In genomic region chr3:32835049-32835371, GRCh38 we compare ENCODE assay signal across 29 cellular contexts. TPM values are rescaled to one million over a fixed set of nuclear protein-coding genes. Genes with fewer than 3 reads are reported as not detected.
"Had no signal": no experiment of that assay in that cellular context is flagged by ENCODE, and none has a peak within 500 bp of the region (broad histone marks: within the 10 kb centered on the region; RNA-seq: fewer than 3 reads in every experiment).

No MANE protein-coding gene starts in this region.

- H3K27ac ChIP-seq: breast epithelium, esophagus muscularis mucosa, foreskin keratinocyte, left lung, lower lobe of right lung, ovary, prostate gland, sigmoid colon, thoracic aorta, uterus, VCaP had no signal

- H3K36me3 Mint-ChIP-seq: activated naive CD4-positive, alpha-beta T cell treated with anti-CD3 and anti-CD28 coated beads, Interleukin-2, amount 50 U/mL, for 72 hours; natural killer cell; stimulated activated effector memory CD8-positive, alpha-beta T cell treated with anti-CD3 and anti-CD28 coated beads, Interleukin-12 subunit alpha, Interleukin-12 subunit beta, amount 100 ng/mL, for 72 hours had no signal

- H3K27me3 ChIP-seq: ovary had no signal

- DNase-seq: activated CD4-positive, alpha-beta memory T cell treated with anti-CD3 and anti-CD28 coated beads, Interleukin-2, amount 10 ng/mL, durations not matched to agents 7 days and 5 days; activated CD4-positive, alpha-beta T cell treated with anti-CD3 and anti-CD28 coated beads, Interleukin-2, amount 10 ng/mL, durations not matched to agents 7 days and 5 days; activated CD8-positive, alpha-beta memory T cell treated with anti-CD3 and anti-CD28 coated beads, Interleukin-2, amount 50 U/mL, for 48 hours; activated T-cell treated with anti-CD3 and anti-CD28 coated beads, Interleukin-2, amount 50 U/mL, for 24 hours; foreskin keratinocyte; left lung; lower lobe of right lung; mesenchymal stem cell; natural killer cell; ovary; retina; sigmoid colon; small intestine; stimulated activated CD4-positive, alpha-beta T cell treated with anti-CD3 and anti-CD28 coated beads, Interleukin-4, amount 100 ng/mL, for 24 hours; uterus had no signal

- FAIRE-seq: islet of Langerhans, small intestine, TTC549 had no signal

- H3K27ac Mint-ChIP-seq: activated CD4-positive, alpha-beta memory T cell treated with anti-CD3 and anti-CD28 coated beads, Interleukin-2, amount 10 ng/mL, durations not matched to agents 7 days and 5 days; activated CD4-positive, alpha-beta T cell treated with anti-CD3 and anti-CD28 coated beads, Interleukin-2, amount 10 ng/mL, durations not matched to agents 7 days and 5 days; activated naive CD4-positive, alpha-beta T cell treated with anti-CD3 and anti-CD28 coated beads, Interleukin-2, amount 50 U/mL, for 72 hours; activated T-cell treated with anti-CD3 and anti-CD28 coated beads, Interleukin-2, amount 50 U/mL, for 24 hours; activated T-helper 17 cell treated with anti-CD3 and anti-CD28 coated beads, Interleukin-2, amount 50 U/mL, for 72 hours; dendritic cell treated with granulocyte-macrophage colony-stimulating factor and Interleukin-4, amounts not matched to agents 40 ng/mL and 50 ng/mL, for 4 days; natural killer cell; stimulated activated effector memory CD8-positive, alpha-beta T cell treated with anti-CD3 and anti-CD28 coated beads, Interleukin-12 subunit alpha, Interleukin-12 subunit beta, amount 100 ng/mL, for 72 hours; stimulated activated naive CD8-positive, alpha-beta T cell treated with anti-CD3 and anti-CD28 coated beads, Interleukin-15, Interleukin-2, amounts not matched to agents 100 ng/mL and 50 ng/mL, for 24 hours; type B pancreatic cell had no signal

- H3K4me3 Mint-ChIP-seq: activated CD4-positive, alpha-beta memory T cell treated with anti-CD3 and anti-CD28 coated beads, Interleukin-2, amount 10 ng/mL, durations not matched to agents 7 days and 5 days; activated CD4-positive, alpha-beta T cell treated with anti-CD3 and anti-CD28 coated beads, Interleukin-2, amount 10 ng/mL, durations not matched to agents 7 days and 5 days; activated T-cell treated with anti-CD3 and anti-CD28 coated beads, Interleukin-2, amount 50 U/mL, for 24 hours; activated T-helper 17 cell treated with anti-CD3 and anti-CD28 coated beads, Interleukin-2, amount 50 U/mL, for 72 hours; central memory CD8-positive, alpha-beta T cell; dendritic cell treated with granulocyte-macrophage colony-stimulating factor and Interleukin-4, amounts not matched to agents 40 ng/mL and 50 ng/mL, for 4 days; natural killer cell; stimulated activated effector memory CD8-positive, alpha-beta T cell treated with anti-CD3 and anti-CD28 coated beads, Interleukin-12 subunit alpha, Interleukin-12 subunit beta, amount 100 ng/mL, for 72 hours; stimulated activated naive CD8-positive, alpha-beta T cell treated with anti-CD3 and anti-CD28 coated beads, Interleukin-15, Interleukin-2, amounts not matched to agents 100 ng/mL and 50 ng/mL, for 24 hours; type B pancreatic cell had no signal

- H3K4me3 ChIP-seq: breast epithelium, esophagus muscularis mucosa, left lung, lower lobe of right lung, ovary, prostate gland, sigmoid colon, thoracic aorta, uterus had no signal

- H3K4me1 ChIP-seq: breast epithelium, esophagus muscularis mucosa, foreskin keratinocyte, left lung, prostate gland, sigmoid colon, uterus had no signal

- H3K27me3 Mint-ChIP-seq: dendritic cell treated with granulocyte-macrophage colony-stimulating factor and Interleukin-4, amounts not matched to agents 40 ng/mL and 50 ng/mL, for 4 days; type B pancreatic cell had no signal

- H3K4me1 Mint-ChIP-seq: activated CD4-positive, alpha-beta memory T cell treated with anti-CD3 and anti-CD28 coated beads, Interleukin-2, amount 10 ng/mL, durations not matched to agents 7 days and 5 days; activated CD4-positive, alpha-beta T cell treated with anti-CD3 and anti-CD28 coated beads, Interleukin-2, amount 10 ng/mL, durations not matched to agents 7 days and 5 days; activated T-helper 17 cell treated with anti-CD3 and anti-CD28 coated beads, Interleukin-2, amount 50 U/mL, for 72 hours; central memory CD8-positive, alpha-beta T cell; natural killer cell; stimulated activated effector memory CD8-positive, alpha-beta T cell treated with anti-CD3 and anti-CD28 coated beads, Interleukin-12 subunit alpha, Interleukin-12 subunit beta, amount 100 ng/mL, for 72 hours had no signal

- H3K9me3 Mint-ChIP-seq: activated CD4-positive, alpha-beta memory T cell treated with anti-CD3 and anti-CD28 coated beads, Interleukin-2, amount 10 ng/mL, durations not matched to agents 7 days and 5 days; activated CD4-positive, alpha-beta T cell treated with anti-CD3 and anti-CD28 coated beads, Interleukin-2, amount 10 ng/mL, durations not matched to agents 7 days and 5 days; activated naive CD4-positive, alpha-beta T cell treated with anti-CD3 and anti-CD28 coated beads, Interleukin-2, amount 50 U/mL, for 72 hours; activated T-cell treated with anti-CD3 and anti-CD28 coated beads, Interleukin-2, amount 50 U/mL, for 24 hours; activated T-helper 17 cell treated with anti-CD3 and anti-CD28 coated beads, Interleukin-2, amount 50 U/mL, for 72 hours; central memory CD8-positive, alpha-beta T cell; dendritic cell treated with granulocyte-macrophage colony-stimulating factor and Interleukin-4, amounts not matched to agents 40 ng/mL and 50 ng/mL, for 4 days; natural killer cell; stimulated activated effector memory CD8-positive, alpha-beta T cell treated with anti-CD3 and anti-CD28 coated beads, Interleukin-12 subunit alpha, Interleukin-12 subunit beta, amount 100 ng/mL, for 72 hours; stimulated activated naive CD8-positive, alpha-beta T cell treated with anti-CD3 and anti-CD28 coated beads, Interleukin-15, Interleukin-2, amounts not matched to agents 100 ng/mL and 50 ng/mL, for 24 hours; type B pancreatic cell had no signal

- H3K9me3 ChIP-seq: breast epithelium, esophagus muscularis mucosa, left lung, lower lobe of right lung, ovary, prostate gland, sigmoid colon, thoracic aorta, uterus had no signal

- H3K36me3 ChIP-seq: breast epithelium, esophagus muscularis mucosa, left lung, lower lobe of right lung, ovary, prostate gland, sigmoid colon, thoracic aorta, uterus had no signal

RNA-seq across cellular contexts. Expression of gene TRIM71, which starts 17.2 kb away (rescaled TPM):
- total RNA-seq: activated CD4-positive, alpha-beta memory T cell treated with anti-CD3 and anti-CD28 coated beads, Interleukin-2, amount 10 ng/mL, durations not matched to agents 7 days and 5 days; activated CD4-positive, alpha-beta T cell treated with anti-CD3 and anti-CD28 coated beads, Interleukin-2, amount 10 ng/mL, durations not matched to agents 7 days and 5 days; esophagus muscularis mucosa; foreskin keratinocyte; sigmoid colon; thoracic aorta had no signal
- polyA plus RNA-seq: foreskin keratinocyte, sigmoid colon had no signal
